ENCODE assay signal across 1 cellular context in the genomic region with DNA sequence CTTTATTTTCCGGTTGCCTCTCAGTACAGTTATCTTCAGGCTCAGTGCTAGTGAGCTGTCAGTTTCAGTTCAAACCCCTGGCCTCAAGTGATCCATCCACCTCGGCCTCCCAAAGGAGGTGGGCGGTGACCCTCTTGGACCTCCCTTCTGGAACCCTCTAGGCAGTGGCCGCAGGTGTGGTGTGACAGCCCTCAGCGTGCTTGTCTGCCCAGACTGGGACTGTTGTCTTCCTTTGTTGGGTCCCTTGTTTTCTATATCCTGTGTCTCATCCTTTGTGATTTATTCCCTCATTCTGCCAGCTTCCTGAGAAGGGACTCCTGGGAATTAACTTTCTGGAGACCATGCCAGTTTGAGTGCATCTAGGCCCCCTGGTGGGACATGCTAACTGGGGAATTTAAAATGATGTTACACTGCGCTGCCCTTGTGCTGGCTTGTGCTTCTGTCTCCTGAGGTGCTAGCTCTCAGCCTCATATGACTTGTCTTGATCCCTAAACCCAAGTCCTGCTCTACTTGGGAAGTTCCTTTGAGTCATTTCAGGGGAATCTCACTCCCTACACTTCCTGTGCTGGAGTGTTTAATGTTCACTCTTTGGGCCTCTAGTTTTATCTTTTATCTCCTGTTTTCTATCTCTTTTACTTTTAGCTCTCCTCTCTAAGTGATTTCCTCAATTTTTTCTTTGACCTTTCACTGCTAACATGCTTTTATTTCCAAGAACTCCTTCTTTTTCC.
TF ChIP-seq lines count a peak whose summit lies in the region.

No MANE protein-coding gene starts in this region.

TF ChIP-seq in K562, 482 proteins besides CTCF, POLR2A, EP300 and RAD21 (continued from another document and continues in another):
- TF ChIP-seq ZNF232 (CRISPR knock-in tag; IDR thresholded peaks at IDR 0.05) (no peak), RHOXF2B (CRISPR knock-in tag; conservative IDR thresholded peaks at IDR 0.05) (no peak), ZBTB17 (CRISPR knock-in tag; IDR thresholded peaks at IDR 0.05) (no peak), PHB2 (IDR thresholded peaks at IDR 0.05; ENCODE audit: low read depth) (no peak), GABPA (tag; conservative IDR thresholded peaks at IDR 0.05; ENCODE audit: low read depth) (no peak), ZNF224 (CRISPR knock-in tag; IDR thresholded peaks at IDR 0.05) (no peak), XRCC4 (IDR thresholded peaks at IDR 0.05; ENCODE audit: extremely low read depth, insufficient read depth, insufficient read length) (no peak), EHMT2 (IDR thresholded peaks at IDR 0.05) (no peak), NFXL1 (CRISPR knock-in tag; IDR thresholded peaks at IDR 0.05) (peak; percentile 22; the same call in 1 of the 2 replicates), ZBTB7A (IDR thresholded peaks at IDR 0.05; ENCODE audit: borderline replicate concordance, control insufficient read depth, low read depth, low read length) (0 out of 2 replicates have a peak, but pooled peaks have one; percentile 22), XRCC3 (IDR thresholded peaks at IDR 0.05) (no peak), HCFC1 (IDR thresholded peaks at IDR 0.05; ENCODE audit: low read depth, low read length) (no peak), ZNF551 (CRISPR knock-in tag; IDR thresholded peaks at IDR 0.05) (no peak)
- TF ChIP-seq, protein P1, sequence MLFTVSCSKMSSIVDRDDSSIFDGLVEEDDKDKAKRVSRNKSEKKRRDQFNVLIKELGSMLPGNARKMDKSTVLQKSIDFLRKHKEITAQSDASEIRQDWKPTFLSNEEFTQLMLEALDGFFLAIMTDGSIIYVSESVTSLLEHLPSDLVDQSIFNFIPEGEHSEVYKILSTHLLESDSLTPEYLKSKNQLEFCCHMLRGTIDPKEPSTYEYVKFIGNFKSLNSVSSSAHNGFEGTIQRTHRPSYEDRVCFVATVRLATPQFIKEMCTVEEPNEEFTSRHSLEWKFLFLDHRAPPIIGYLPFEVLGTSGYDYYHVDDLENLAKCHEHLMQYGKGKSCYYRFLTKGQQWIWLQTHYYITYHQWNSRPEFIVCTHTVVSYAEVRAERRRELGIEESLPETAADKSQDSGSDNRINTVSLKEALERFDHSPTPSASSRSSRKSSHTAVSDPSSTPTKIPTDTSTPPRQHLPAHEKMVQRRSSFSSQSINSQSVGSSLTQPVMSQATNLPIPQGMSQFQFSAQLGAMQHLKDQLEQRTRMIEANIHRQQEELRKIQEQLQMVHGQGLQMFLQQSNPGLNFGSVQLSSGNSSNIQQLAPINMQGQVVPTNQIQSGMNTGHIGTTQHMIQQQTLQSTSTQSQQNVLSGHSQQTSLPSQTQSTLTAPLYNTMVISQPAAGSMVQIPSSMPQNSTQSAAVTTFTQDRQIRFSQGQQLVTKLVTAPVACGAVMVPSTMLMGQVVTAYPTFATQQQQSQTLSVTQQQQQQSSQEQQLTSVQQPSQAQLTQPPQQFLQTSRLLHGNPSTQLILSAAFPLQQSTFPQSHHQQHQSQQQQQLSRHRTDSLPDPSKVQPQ (CRISPR knock-in tag; IDR thresholded peaks at IDR 0.05; ENCODE audit: borderline replicate concordance) = no peak
- TF ChIP-seq, protein P2, sequence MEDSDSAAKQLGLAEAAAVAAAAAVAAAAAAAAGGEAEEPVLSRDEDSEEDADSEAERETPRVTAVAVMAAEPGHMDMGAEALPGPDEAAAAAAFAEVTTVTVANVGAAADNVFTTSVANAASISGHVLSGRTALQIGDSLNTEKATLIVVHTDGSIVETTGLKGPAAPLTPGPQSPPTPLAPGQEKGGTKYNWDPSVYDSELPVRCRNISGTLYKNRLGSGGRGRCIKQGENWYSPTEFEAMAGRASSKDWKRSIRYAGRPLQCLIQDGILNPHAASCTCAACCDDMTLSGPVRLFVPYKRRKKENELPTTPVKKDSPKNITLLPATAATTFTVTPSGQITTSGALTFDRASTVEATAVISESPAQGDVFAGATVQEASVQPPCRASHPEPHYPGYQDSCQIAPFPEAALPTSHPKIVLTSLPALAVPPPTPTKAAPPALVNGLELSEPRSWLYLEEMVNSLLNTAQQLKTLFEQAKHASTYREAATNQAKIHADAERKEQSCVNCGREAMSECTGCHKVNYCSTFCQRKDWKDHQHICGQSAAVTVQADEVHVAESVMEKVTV (CRISPR knock-in tag; IDR thresholded peaks at IDR 0.05) = peak; percentile 29; the same call in 1 of the 2 replicates
- TF ChIP-seq, protein P3, sequence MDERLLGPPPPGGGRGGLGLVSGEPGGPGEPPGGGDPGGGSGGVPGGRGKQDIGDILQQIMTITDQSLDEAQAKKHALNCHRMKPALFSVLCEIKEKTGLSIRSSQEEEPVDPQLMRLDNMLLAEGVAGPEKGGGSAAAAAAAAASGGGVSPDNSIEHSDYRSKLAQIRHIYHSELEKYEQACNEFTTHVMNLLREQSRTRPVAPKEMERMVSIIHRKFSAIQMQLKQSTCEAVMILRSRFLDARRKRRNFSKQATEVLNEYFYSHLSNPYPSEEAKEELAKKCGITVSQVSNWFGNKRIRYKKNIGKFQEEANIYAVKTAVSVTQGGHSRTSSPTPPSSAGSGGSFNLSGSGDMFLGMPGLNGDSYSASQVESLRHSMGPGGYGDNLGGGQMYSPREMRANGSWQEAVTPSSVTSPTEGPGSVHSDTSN (CRISPR knock-in tag; IDR thresholded peaks at IDR 0.05; ENCODE audit: low read depth) = no peak
- TF ChIP-seq, protein P3 (tag; conservative IDR thresholded peaks at IDR 0.05; ENCODE audit: low read depth) = no peak
- TF ChIP-seq, protein P4, sequence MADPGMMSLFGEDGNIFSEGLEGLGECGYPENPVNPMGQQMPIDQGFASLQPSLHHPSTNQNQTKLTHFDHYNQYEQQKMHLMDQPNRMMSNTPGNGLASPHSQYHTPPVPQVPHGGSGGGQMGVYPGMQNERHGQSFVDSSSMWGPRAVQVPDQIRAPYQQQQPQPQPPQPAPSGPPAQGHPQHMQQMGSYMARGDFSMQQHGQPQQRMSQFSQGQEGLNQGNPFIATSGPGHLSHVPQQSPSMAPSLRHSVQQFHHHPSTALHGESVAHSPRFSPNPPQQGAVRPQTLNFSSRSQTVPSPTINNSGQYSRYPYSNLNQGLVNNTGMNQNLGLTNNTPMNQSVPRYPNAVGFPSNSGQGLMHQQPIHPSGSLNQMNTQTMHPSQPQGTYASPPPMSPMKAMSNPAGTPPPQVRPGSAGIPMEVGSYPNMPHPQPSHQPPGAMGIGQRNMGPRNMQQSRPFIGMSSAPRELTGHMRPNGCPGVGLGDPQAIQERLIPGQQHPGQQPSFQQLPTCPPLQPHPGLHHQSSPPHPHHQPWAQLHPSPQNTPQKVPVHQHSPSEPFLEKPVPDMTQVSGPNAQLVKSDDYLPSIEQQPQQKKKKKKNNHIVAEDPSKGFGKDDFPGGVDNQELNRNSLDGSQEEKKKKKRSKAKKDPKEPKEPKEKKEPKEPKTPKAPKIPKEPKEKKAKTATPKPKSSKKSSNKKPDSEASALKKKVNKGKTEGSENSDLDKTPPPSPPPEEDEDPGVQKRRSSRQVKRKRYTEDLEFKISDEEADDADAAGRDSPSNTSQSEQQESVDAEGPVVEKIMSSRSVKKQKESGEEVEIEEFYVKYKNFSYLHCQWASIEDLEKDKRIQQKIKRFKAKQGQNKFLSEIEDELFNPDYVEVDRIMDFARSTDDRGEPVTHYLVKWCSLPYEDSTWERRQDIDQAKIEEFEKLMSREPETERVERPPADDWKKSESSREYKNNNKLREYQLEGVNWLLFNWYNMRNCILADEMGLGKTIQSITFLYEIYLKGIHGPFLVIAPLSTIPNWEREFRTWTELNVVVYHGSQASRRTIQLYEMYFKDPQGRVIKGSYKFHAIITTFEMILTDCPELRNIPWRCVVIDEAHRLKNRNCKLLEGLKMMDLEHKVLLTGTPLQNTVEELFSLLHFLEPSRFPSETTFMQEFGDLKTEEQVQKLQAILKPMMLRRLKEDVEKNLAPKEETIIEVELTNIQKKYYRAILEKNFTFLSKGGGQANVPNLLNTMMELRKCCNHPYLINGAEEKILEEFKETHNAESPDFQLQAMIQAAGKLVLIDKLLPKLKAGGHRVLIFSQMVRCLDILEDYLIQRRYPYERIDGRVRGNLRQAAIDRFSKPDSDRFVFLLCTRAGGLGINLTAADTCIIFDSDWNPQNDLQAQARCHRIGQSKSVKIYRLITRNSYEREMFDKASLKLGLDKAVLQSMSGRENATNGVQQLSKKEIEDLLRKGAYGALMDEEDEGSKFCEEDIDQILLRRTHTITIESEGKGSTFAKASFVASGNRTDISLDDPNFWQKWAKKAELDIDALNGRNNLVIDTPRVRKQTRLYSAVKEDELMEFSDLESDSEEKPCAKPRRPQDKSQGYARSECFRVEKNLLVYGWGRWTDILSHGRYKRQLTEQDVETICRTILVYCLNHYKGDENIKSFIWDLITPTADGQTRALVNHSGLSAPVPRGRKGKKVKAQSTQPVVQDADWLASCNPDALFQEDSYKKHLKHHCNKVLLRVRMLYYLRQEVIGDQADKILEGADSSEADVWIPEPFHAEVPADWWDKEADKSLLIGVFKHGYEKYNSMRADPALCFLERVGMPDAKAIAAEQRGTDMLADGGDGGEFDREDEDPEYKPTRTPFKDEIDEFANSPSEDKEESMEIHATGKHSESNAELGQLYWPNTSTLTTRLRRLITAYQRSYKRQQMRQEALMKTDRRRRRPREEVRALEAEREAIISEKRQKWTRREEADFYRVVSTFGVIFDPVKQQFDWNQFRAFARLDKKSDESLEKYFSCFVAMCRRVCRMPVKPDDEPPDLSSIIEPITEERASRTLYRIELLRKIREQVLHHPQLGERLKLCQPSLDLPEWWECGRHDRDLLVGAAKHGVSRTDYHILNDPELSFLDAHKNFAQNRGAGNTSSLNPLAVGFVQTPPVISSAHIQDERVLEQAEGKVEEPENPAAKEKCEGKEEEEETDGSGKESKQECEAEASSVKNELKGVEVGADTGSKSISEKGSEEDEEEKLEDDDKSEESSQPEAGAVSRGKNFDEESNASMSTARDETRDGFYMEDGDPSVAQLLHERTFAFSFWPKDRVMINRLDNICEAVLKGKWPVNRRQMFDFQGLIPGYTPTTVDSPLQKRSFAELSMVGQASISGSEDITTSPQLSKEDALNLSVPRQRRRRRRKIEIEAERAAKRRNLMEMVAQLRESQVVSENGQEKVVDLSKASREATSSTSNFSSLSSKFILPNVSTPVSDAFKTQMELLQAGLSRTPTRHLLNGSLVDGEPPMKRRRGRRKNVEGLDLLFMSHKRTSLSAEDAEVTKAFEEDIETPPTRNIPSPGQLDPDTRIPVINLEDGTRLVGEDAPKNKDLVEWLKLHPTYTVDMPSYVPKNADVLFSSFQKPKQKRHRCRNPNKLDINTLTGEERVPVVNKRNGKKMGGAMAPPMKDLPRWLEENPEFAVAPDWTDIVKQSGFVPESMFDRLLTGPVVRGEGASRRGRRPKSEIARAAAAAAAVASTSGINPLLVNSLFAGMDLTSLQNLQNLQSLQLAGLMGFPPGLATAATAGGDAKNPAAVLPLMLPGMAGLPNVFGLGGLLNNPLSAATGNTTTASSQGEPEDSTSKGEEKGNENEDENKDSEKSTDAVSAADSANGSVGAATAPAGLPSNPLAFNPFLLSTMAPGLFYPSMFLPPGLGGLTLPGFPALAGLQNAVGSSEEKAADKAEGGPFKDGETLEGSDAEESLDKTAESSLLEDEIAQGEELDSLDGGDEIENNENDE (IDR thresholded peaks at IDR 0.05; ENCODE audit: low read depth, low read length) = no peak
- TF ChIP-seq, protein P5, sequence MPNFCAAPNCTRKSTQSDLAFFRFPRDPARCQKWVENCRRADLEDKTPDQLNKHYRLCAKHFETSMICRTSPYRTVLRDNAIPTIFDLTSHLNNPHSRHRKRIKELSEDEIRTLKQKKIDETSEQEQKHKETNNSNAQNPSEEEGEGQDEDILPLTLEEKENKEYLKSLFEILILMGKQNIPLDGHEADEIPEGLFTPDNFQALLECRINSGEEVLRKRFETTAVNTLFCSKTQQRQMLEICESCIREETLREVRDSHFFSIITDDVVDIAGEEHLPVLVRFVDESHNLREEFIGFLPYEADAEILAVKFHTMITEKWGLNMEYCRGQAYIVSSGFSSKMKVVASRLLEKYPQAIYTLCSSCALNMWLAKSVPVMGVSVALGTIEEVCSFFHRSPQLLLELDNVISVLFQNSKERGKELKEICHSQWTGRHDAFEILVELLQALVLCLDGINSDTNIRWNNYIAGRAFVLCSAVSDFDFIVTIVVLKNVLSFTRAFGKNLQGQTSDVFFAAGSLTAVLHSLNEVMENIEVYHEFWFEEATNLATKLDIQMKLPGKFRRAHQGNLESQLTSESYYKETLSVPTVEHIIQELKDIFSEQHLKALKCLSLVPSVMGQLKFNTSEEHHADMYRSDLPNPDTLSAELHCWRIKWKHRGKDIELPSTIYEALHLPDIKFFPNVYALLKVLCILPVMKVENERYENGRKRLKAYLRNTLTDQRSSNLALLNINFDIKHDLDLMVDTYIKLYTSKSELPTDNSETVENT (CRISPR knock-in tag; IDR thresholded peaks at IDR 0.05) = no peak
- TF ChIP-seq, protein P6, sequence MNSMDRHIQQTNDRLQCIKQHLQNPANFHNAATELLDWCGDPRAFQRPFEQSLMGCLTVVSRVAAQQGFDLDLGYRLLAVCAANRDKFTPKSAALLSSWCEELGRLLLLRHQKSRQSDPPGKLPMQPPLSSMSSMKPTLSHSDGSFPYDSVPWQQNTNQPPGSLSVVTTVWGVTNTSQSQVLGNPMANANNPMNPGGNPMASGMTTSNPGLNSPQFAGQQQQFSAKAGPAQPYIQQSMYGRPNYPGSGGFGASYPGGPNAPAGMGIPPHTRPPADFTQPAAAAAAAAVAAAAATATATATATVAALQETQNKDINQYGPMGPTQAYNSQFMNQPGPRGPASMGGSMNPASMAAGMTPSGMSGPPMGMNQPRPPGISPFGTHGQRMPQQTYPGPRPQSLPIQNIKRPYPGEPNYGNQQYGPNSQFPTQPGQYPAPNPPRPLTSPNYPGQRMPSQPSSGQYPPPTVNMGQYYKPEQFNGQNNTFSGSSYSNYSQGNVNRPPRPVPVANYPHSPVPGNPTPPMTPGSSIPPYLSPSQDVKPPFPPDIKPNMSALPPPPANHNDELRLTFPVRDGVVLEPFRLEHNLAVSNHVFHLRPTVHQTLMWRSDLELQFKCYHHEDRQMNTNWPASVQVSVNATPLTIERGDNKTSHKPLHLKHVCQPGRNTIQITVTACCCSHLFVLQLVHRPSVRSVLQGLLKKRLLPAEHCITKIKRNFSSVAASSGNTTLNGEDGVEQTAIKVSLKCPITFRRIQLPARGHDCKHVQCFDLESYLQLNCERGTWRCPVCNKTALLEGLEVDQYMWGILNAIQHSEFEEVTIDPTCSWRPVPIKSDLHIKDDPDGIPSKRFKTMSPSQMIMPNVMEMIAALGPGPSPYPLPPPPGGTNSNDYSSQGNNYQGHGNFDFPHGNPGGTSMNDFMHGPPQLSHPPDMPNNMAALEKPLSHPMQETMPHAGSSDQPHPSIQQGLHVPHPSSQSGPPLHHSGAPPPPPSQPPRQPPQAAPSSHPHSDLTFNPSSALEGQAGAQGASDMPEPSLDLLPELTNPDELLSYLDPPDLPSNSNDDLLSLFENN (IDR thresholded peaks at IDR 0.05; ENCODE audit: low read depth in 2 of 2, low read length in 2 of 2) = 0 out of 4 replicates have a peak, but pooled peaks of 1 of the 2 experiments have one; percentile 10
- TF ChIP-seq, protein P7, sequence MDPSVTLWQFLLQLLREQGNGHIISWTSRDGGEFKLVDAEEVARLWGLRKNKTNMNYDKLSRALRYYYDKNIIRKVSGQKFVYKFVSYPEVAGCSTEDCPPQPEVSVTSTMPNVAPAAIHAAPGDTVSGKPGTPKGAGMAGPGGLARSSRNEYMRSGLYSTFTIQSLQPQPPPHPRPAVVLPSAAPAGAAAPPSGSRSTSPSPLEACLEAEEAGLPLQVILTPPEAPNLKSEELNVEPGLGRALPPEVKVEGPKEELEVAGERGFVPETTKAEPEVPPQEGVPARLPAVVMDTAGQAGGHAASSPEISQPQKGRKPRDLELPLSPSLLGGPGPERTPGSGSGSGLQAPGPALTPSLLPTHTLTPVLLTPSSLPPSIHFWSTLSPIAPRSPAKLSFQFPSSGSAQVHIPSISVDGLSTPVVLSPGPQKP (CRISPR knock-in tag; IDR thresholded peaks at IDR 0.05) = no peak
